In the genomic region with DNA sequence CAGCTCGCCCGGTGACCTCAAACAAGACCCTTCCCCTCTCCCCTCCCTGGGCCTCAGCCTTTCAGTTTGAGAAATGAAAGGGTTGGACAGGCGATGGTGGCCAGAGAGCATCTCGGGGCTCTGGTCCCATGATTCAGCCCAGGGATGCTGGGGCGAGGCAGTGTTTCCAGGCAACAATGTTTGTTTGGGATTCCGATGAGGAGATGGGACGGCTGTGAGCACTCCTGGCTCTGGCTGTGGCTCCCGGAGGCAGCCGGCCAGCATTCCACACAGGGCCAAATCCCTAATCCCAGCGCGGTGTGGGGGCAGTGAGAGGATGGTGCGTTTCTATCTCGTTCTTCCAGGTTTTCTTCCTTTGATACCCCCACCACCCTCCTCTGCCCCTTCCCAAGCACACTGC, we compare ENCODE assay signal across 11 cellular contexts.
DNase-seq lines count a peak whose midpoint lies in the region; ATAC-seq, FAIRE-seq and TF ChIP-seq lines count a peak whose summit lies in the region.
"Had no signal": no experiment of that assay in that cellular context is flagged by ENCODE, and none has a peak within 500 bp of the region (broad histone marks: within the 10 kb centered on the region; RNA-seq: fewer than 3 reads in every experiment).

No MANE protein-coding gene starts in this region.

- H3K9me3 ChIP-seq in A549: no peaks in the 10 kb centered on the region
- no peaks in the 10 kb centered on the region for H3K9me3 ChIP-seq in neural progenitor cell (ENCODE audit: low read depth)
- H3K9me3 ChIP-seq in kidney (ENCODE audit: control insufficient read depth in 1 of 2, low read length in 2 of 2): no peaks in the 10 kb centered on the region

- no peaks in the 10 kb centered on the region for H3K79me2 ChIP-seq in neural progenitor cell (ENCODE audit: low read depth)

- H3K9ac ChIP-seq in neural progenitor cell (no peak overlapping the region), kidney (ENCODE audit: low read length in 2 of 2) (no peak overlapping the region)

- no peak for TF ChIP-seq EP300 in A549 (IDR thresholded peaks at IDR 0.05)

- no peaks in the 10 kb centered on the region for H4K20me1 ChIP-seq in neural progenitor cell (ENCODE audit: low read depth)

- H3K36me3 ChIP-seq in neural progenitor cell (no peaks in the 10 kb centered on the region), kidney (ENCODE audit: control insufficient read depth in 1 of 2, insufficient read depth in 2 of 2, low read length in 2 of 2) (no peaks in the 10 kb centered on the region)

- H3F3A ChIP-seq in neural progenitor cell (ENCODE audit: low read depth): no peaks in the 10 kb centered on the region

- TF ChIP-seq RAD21 in A549 (conservative IDR thresholded peaks at IDR 0.05 in 1 of 2, IDR thresholded peaks at IDR 0.05 in 1 of 2): no peak

- H3K36me3 Mint-ChIP-seq in neural progenitor cell: no peaks in the 10 kb centered on the region

- H3K9me3 Mint-ChIP-seq in neural progenitor cell: no peaks in the 10 kb centered on the region

- H2AFZ ChIP-seq in neural progenitor cell (replicated peaks): peak overlapping the region; percentile 68

- TF ChIP-seq CTCF in A549 (IDR thresholded peaks at IDR 0.05) (no peak), fibroblast of the aortic adventitia (IDR thresholded peaks at IDR 0.05; ENCODE audit: insufficient read depth, low read length) (no peak), neural progenitor cell (IDR thresholded peaks at IDR 0.05) (no peak), kidney (IDR thresholded peaks at IDR 0.05; ENCODE audit: borderline replicate concordance, extremely low read depth, insufficient read depth) (no peak)

- 50% methylated on average over 13 of the region's 13 CpGs for WGBS in A549 (ENCODE audit: missing lambda C conversion rate)

- H3K27me3 Mint-ChIP-seq in neural progenitor cell (ENCODE audit: insufficient read depth, low read depth): peaks cover 23% of the 10 kb centered on the region

- no peaks in the 10 kb centered on the region for H3K27me3 ChIP-seq in neural progenitor cell

- intact Hi-C loops in kidney (cut with DNase I): no loop called here

- H3K4me2 ChIP-seq in A549: no peak overlapping the region
- H3K4me2 ChIP-seq in neural progenitor cell: no peak overlapping the region

- peak overlapping the region; percentile 33 for H3K27ac Mint-ChIP-seq in neural progenitor cell

- ATAC-seq in A549: peak; percentile 35 to 63; a peak in 4 of 6 replicates

- DNase-seq in A549 (ENCODE audit: low read depth in 1 of 2, low spot score in 1 of 2) (peak in 1 of 2 experiments; percentile 56), NCI-H226 (peak; percentile 50), fibroblast of the aortic adventitia (ENCODE audit: low read depth) (peak; percentile 70), neural progenitor cell (ENCODE audit: low spot score) (peak; percentile 67), kidney (no peak), NCI-H2171 (lab: John Stamatoyannopoulos, UW) (no peak), HuH-7.5 (ENCODE audit: low spot score) (no peak), HuH-7 (ENCODE audit: low spot score) (no peak)
- DNase-seq: amniotic stem cell, KBM-7, midbrain had no signal

- CTCF ChIA-PET in A549 (lab: Yijun Ruan, JAX): no interaction called here

- TF ChIP-seq POLR2A in A549 (IDR thresholded peaks at IDR 0.05; ENCODE audit: low read length): no peak

- POLR2A ChIA-PET in A549 (lab: Yijun Ruan, JAX): no interaction called here

- FAIRE-seq in A549 (lab: Jason Lieb, UNC) (no peak), kidney (lab: Jason Lieb, UNC) (no peak)

- H3K4me1 Mint-ChIP-seq in neural progenitor cell: peaks cover 14% of the 10 kb centered on the region

- H3K4me1 ChIP-seq in A549 (peaks cover 12% of the 10 kb centered on the region; the same call in 2 of the 3 replicates), neural progenitor cell (peaks cover 8% of the 10 kb centered on the region), kidney (ENCODE audit: control insufficient read depth in 1 of 2, insufficient read depth in 1 of 2, low read depth in 1 of 2, low read length in 2 of 2) (no peaks in the 10 kb centered on the region)

- H3K4me3 ChIP-seq in A549: no peak overlapping the region
- H3K4me3 ChIP-seq in fibroblast of the aortic adventitia (ENCODE audit: low read depth, low read length): no peak overlapping the region
- H3K4me3 ChIP-seq in neural progenitor cell: no peak overlapping the region
- no peak overlapping the region for H3K4me3 ChIP-seq in kidney (ENCODE audit: low read length in 2 of 2)

- H3K27ac ChIP-seq in A549 (no peak overlapping the region), neural progenitor cell (no peak overlapping the region), kidney (ENCODE audit: low read depth in 2 of 2, low read length in 2 of 2) (no peak overlapping the region)

- H3K4me3 Mint-ChIP-seq in neural progenitor cell: no peak overlapping the region

TF ChIP-seq in A549, 52 proteins besides CTCF, POLR2A, EP300 and RAD21:
- TF ChIP-seq RFX5 (IDR thresholded peaks at IDR 0.05): no peak
- TF ChIP-seq EHF (CRISPR knock-in tag; IDR thresholded peaks at IDR 0.05): no peak
- no peak for TF ChIP-seq PHF8 (IDR thresholded peaks at IDR 0.05; ENCODE audit: borderline replicate concordance, low read depth)
- TF ChIP-seq, protein P1, sequence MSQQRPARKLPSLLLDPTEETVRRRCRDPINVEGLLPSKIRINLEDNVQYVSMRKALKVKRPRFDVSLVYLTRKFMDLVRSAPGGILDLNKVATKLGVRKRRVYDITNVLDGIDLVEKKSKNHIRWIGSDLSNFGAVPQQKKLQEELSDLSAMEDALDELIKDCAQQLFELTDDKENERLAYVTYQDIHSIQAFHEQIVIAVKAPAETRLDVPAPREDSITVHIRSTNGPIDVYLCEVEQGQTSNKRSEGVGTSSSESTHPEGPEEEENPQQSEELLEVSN (IDR thresholded peaks at IDR 0.05; ENCODE audit: borderline replicate concordance, low read depth): no peak
- TF ChIP-seq, protein P2, sequence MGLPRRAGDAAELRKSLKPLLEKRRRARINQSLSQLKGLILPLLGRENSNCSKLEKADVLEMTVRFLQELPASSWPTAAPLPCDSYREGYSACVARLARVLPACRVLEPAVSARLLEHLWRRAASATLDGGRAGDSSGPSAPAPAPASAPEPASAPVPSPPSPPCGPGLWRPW (IDR thresholded peaks at IDR 0.05): no peak
- TF ChIP-seq JUN (IDR thresholded peaks at IDR 0.05): no peak
- no peak for TF ChIP-seq MAFK (IDR thresholded peaks at IDR 0.05; ENCODE audit: partially characterized antibody)

Comparison
In these comparisons a context has a peak if more than half of its experiments do, and no peak if none do; other contexts are left out.
1. DNase-seq: peak in NCI-H226 (single experiment), fibroblast of the aortic adventitia (single experiment) and neural progenitor cell (single experiment); none in kidney (single experiment), NCI-H2171 (single experiment), HuH-7.5 (single experiment) and HuH-7 (single experiment).